15 cellular contexts compared by ENCODE assay signal in genomic region chr4:98627477-98627876, GRCh38. TPM values are rescaled to one million over a fixed set of nuclear protein-coding genes. Genes with fewer than 3 reads are reported as not detected.
A peak's percentile ranks its signal among the peaks of the same experiment; 100 is the strongest.
DNase-seq lines count a peak whose midpoint lies in the region; ATAC-seq and TF ChIP-seq lines count a peak whose summit lies in the region.
"Had no signal": no experiment of that assay in that cellular context is flagged by ENCODE, and none has a peak within 500 bp of the region (broad histone marks: within the 10 kb centered on the region; RNA-seq: fewer than 3 reads in every experiment).

No MANE protein-coding gene starts in this region.

- H3K27me3 ChIP-seq in cardiac muscle cell = no peaks in the 10 kb centered on the region
- no peaks in the 10 kb centered on the region for H3K27me3 ChIP-seq in heart left ventricle
- H3K27me3 ChIP-seq: Peyer's patch had no signal

- no peak for TF ChIP-seq POLR2A in heart left ventricle (IDR thresholded peaks at IDR 0.05)

- H3K27me3 Mint-ChIP-seq in chondrocyte (ENCODE audit: low read depth) (no peaks in the 10 kb centered on the region), mesothelial cell of epicardium (ENCODE audit: low read depth) (no peaks in the 10 kb centered on the region)

- H3K9me3 Mint-ChIP-seq in chondrocyte (ENCODE audit: low read depth) = no peaks in the 10 kb centered on the region
- H3K9me3 Mint-ChIP-seq in mesothelial cell of epicardium = no peaks in the 10 kb centered on the region

- intact Hi-C loops in heart left ventricle (cut with DNase I) = loop anchor here in 2 of 10 donors (10.0 kb wide), 1 partner anchor 163 kb away; no protein-coding TSS in a partner anchor

- WGBS in heart left ventricle, 4 donors = 45 to 71% (median 57%) methylated on average over 1 of the region's 1 CpG

- H3K36me3 ChIP-seq in cardiac muscle cell (no peaks in the 10 kb centered on the region), heart left ventricle (no peaks in the 10 kb centered on the region)
- H3K36me3 ChIP-seq: Peyer's patch had no signal

- H3K4me3 ChIP-seq in cardiac muscle cell = no peak overlapping the region
- H3K4me3 ChIP-seq in heart left ventricle = no peak overlapping the region
- H3K4me3 ChIP-seq: Peyer's patch had no signal

- H3K36me3 Mint-ChIP-seq in chondrocyte (ENCODE audit: low read depth) = no peaks in the 10 kb centered on the region
- no peaks in the 10 kb centered on the region for H3K36me3 Mint-ChIP-seq in mesothelial cell of epicardium

- H3K4me1 Mint-ChIP-seq in chondrocyte (ENCODE audit: low read depth) (peaks cover 89% of the 10 kb centered on the region), mesothelial cell of epicardium (peaks cover 26% of the 10 kb centered on the region)

- H3K4me3 Mint-ChIP-seq in chondrocyte (ENCODE audit: unreplicated experiment) (no peak overlapping the region), mesothelial cell of epicardium (no peak overlapping the region)

- no peak for ATAC-seq in heart left ventricle
- ATAC-seq in HG02973 (IDR thresholded peaks at IDR 0.05; ENCODE audit: unreplicated experiment) = no peak
- no peak for ATAC-seq in GM18873 (IDR thresholded peaks at IDR 0.05; ENCODE audit: low FRiP score, unreplicated experiment)
- ATAC-seq: left colon had no signal

- H3K27ac Mint-ChIP-seq in chondrocyte (ENCODE audit: unreplicated experiment) (peak overlapping the region; percentile 82), mesothelial cell of epicardium (peak overlapping the region; percentile 47)

- H3K4me1 ChIP-seq in cardiac muscle cell (ENCODE audit: low read depth) (peaks cover 16% of the 10 kb centered on the region), heart left ventricle (peaks cover 0 to 35% (median 5%) of the 10 kb centered on the region in 12 donors)
- H3K4me1 ChIP-seq: Peyer's patch had no signal

- DNase-seq in cardiac muscle cell (ENCODE audit: low read depth in 1 of 2, low spot score in 1 of 2) = peak in 1 of 2 donors; percentile 30
- no peak for DNase-seq in heart left ventricle
- no peak for DNase-seq in chondrocyte (ENCODE audit: low spot score)
- DNase-seq in mesothelial cell of epicardium (ENCODE audit: low spot score in 2 of 2, unreplicated experiment in 2 of 2) = no peak
- no peak for DNase-seq in activated gamma-delta T cell (lab: John Stamatoyannopoulos, UW)
- no peak for DNase-seq in activated CD4-positive, alpha-beta T cell treated with anti-CD3 and anti-CD28 coated beads, Interleukin-2, amount 50 U/mL, for 1 hour
- DNase-seq: activated CD4-positive, alpha-beta T cell treated with anti-CD3 and anti-CD28 coated beads for 4 hours; activated naive CD4-positive, alpha-beta T cell; KG1; left colon; NCI-H1105; Peyer's patch had no signal

- H3K27ac ChIP-seq in cardiac muscle cell (peak overlapping the region; percentile 8), heart left ventricle (peak overlapping the region in 1 of 12 donors; percentile 9)
- H3K27ac ChIP-seq: C4-2B, Peyer's patch had no signal

- H3K9me3 ChIP-seq in cardiac muscle cell (ENCODE audit: low read depth) (no peaks in the 10 kb centered on the region), heart left ventricle (no peaks in the 10 kb centered on the region)
- H3K9me3 ChIP-seq: Peyer's patch had no signal

- TF ChIP-seq CTCF in cardiac muscle cell (IDR thresholded peaks at IDR 0.05; ENCODE audit: low read depth, low read length) (no peak), heart left ventricle (IDR thresholded peaks at IDR 0.05) (no peak), chondrocyte (IDR thresholded peaks at IDR 0.05) (no peak), mesothelial cell of epicardium (IDR thresholded peaks at IDR 0.05; ENCODE audit: unreplicated experiment) (no peak)

RNA-seq across cellular contexts. Expression of gene TSPAN5, which starts 30.9 kb away (rescaled TPM):
- 24.4 and 26.9 TPM in 2 replicates for total RNA-seq in cardiac muscle cell
- 38.5 and 39.8 TPM in 2 replicates for polyA plus RNA-seq in cardiac muscle cell
- total RNA-seq in heart left ventricle = 10 to 100 TPM in 1 of 9 donors, 1 to 10 TPM in 8; 1.6 to 10.2 (median 5.6) TPM
- 1 to 10 TPM; 1.0 to 6.1 TPM for polyA plus RNA-seq in heart left ventricle
- 52.2 to 57.7 TPM (median 55.5 TPM) in 3 replicates for total RNA-seq in chondrocyte
- total RNA-seq in mesothelial cell of epicardium = 12.7 to 14.7 TPM (median 13.8 TPM) in 3 replicates
